ENCODE assay signal across 1 cellular context in genomic region chr1:46718727-46719622, GRCh38.
TF ChIP-seq lines count a peak whose summit lies in the region.

Gene EFCAB14 (minus strand): TSS chr1:46719114. CDS start chr1:46718087, 1,027 bp downstream.

TF ChIP-seq in HepG2, 621 proteins besides CTCF, POLR2A, EP300 and RAD21 (continued from another document and continues in another):
- TF ChIP-seq THAP8 (CRISPR knock-in tag; IDR thresholded peaks at IDR 0.05; ENCODE audit: borderline replicate concordance), result no peak
- TF ChIP-seq SALL1 (CRISPR knock-in tag; IDR thresholded peaks at IDR 0.05), result peak; percentile 80
- TF ChIP-seq ZNF607 (CRISPR knock-in tag; IDR thresholded peaks at IDR 0.05; ENCODE audit: borderline replicate concordance), result no peak
- peak; percentile 81 for TF ChIP-seq YEATS4 (CRISPR knock-in tag; IDR thresholded peaks at IDR 0.05; ENCODE audit: borderline replicate concordance)
- TF ChIP-seq, protein P1, sequence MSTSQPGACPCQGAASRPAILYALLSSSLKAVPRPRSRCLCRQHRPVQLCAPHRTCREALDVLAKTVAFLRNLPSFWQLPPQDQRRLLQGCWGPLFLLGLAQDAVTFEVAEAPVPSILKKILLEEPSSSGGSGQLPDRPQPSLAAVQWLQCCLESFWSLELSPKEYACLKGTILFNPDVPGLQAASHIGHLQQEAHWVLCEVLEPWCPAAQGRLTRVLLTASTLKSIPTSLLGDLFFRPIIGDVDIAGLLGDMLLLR (CRISPR knock-in tag; IDR thresholded peaks at IDR 0.05), result no peak
- no peak for TF ChIP-seq PRDM10 (CRISPR knock-in tag; IDR thresholded peaks at IDR 0.05; ENCODE audit: low read depth)
- TF ChIP-seq SNAPC2 (CRISPR knock-in tag; IDR thresholded peaks at IDR 0.05), result no peak
- TF ChIP-seq, protein P2, sequence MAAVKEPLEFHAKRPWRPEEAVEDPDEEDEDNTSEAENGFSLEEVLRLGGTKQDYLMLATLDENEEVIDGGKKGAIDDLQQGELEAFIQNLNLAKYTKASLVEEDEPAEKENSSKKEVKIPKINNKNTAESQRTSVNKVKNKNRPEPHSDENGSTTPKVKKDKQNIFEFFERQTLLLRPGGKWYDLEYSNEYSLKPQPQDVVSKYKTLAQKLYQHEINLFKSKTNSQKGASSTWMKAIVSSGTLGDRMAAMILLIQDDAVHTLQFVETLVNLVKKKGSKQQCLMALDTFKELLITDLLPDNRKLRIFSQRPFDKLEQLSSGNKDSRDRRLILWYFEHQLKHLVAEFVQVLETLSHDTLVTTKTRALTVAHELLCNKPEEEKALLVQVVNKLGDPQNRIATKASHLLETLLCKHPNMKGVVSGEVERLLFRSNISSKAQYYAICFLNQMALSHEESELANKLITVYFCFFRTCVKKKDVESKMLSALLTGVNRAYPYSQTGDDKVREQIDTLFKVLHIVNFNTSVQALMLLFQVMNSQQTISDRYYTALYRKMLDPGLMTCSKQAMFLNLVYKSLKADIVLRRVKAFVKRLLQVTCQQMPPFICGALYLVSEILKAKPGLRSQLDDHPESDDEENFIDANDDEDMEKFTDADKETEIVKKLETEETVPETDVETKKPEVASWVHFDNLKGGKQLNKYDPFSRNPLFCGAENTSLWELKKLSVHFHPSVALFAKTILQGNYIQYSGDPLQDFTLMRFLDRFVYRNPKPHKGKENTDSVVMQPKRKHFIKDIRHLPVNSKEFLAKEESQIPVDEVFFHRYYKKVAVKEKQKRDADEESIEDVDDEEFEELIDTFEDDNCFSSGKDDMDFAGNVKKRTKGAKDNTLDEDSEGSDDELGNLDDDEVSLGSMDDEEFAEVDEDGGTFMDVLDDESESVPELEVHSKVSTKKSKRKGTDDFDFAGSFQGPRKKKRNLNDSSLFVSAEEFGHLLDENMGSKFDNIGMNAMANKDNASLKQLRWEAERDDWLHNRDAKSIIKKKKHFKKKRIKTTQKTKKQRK (IDR thresholded peaks at IDR 0.05; ENCODE audit: low read length), result no peak
- no peak for TF ChIP-seq ZFP36 (IDR thresholded peaks at IDR 0.05; ENCODE audit: borderline replicate concordance, low read depth, low read length, partially characterized antibody)
- TF ChIP-seq, protein P3, sequence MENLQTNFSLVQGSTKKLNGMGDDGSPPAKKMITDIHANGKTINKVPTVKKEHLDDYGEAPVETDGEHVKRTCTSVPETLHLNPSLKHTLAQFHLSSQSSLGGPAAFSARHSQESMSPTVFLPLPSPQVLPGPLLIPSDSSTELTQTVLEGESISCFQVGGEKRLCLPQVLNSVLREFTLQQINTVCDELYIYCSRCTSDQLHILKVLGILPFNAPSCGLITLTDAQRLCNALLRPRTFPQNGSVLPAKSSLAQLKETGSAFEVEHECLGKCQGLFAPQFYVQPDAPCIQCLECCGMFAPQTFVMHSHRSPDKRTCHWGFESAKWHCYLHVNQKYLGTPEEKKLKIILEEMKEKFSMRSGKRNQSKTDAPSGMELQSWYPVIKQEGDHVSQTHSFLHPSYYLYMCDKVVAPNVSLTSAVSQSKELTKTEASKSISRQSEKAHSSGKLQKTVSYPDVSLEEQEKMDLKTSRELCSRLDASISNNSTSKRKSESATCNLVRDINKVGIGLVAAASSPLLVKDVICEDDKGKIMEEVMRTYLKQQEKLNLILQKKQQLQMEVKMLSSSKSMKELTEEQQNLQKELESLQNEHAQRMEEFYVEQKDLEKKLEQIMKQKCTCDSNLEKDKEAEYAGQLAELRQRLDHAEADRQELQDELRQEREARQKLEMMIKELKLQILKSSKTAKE (CRISPR knock-in tag; IDR thresholded peaks at IDR 0.05; ENCODE audit: borderline replicate concordance), result no peak
- TF ChIP-seq ZNF567 (CRISPR knock-in tag; IDR thresholded peaks at IDR 0.05; ENCODE audit: borderline replicate concordance), result no peak
- TF ChIP-seq ZFP36L1 (CRISPR knock-in tag; IDR thresholded peaks at IDR 0.05), result peak; percentile 60; the same call in 1 of the 2 replicates
- no peak for TF ChIP-seq E2F5 (CRISPR knock-in tag; conservative IDR thresholded peaks at IDR 0.05)
- TF ChIP-seq KLF12 (CRISPR knock-in tag; IDR thresholded peaks at IDR 0.05; ENCODE audit: borderline replicate concordance), result peak; percentile 97
- no peak for TF ChIP-seq POLR2AphosphoS2 (IDR thresholded peaks at IDR 0.05; ENCODE audit: low read depth, low read length)
- TF ChIP-seq ZNF605 (CRISPR knock-in tag; IDR thresholded peaks at IDR 0.05), result no peak
- TF ChIP-seq, protein P4, sequence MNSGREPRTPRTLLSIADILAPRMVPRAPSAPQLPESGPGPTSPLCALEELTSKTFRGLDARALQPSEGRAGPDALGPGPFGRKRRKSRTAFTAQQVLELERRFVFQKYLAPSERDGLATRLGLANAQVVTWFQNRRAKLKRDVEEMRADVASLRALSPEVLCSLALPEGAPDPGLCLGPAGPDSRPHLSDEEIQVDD (CRISPR knock-in tag; IDR thresholded peaks at IDR 0.05; ENCODE audit: borderline replicate concordance), result no peak
- no peak for TF ChIP-seq THYN1 (CRISPR knock-in tag; IDR thresholded peaks at IDR 0.05; ENCODE audit: borderline replicate concordance, low read depth)
- 0 out of 2 replicates have a peak, but pooled peaks have one; percentile 36 for TF ChIP-seq KDM3A (CRISPR knock-in tag; IDR thresholded peaks at IDR 0.05; ENCODE audit: low read depth)
- no peak for TF ChIP-seq HMG20B (CRISPR knock-in tag; conservative IDR thresholded peaks at IDR 0.05)
- TF ChIP-seq ARNT2 (CRISPR knock-in tag; IDR thresholded peaks at IDR 0.05; ENCODE audit: low read depth), result peak; percentile 82
- TF ChIP-seq ZNF432 (CRISPR knock-in tag; IDR thresholded peaks at IDR 0.05; ENCODE audit: borderline replicate concordance), result no peak
- no peak for TF ChIP-seq ZNF556 (CRISPR knock-in tag; IDR thresholded peaks at IDR 0.05; ENCODE audit: borderline replicate concordance)
- peak; percentile 74; the same call in 1 of the 2 replicates for TF ChIP-seq IRF9 (CRISPR knock-in tag; IDR thresholded peaks at IDR 0.05; ENCODE audit: borderline replicate concordance)
- peak; percentile 61 for TF ChIP-seq FOSL2 (CRISPR knock-in tag; IDR thresholded peaks at IDR 0.05)
- no peak for TF ChIP-seq ZNF124 (CRISPR knock-in tag; IDR thresholded peaks at IDR 0.05)
- TF ChIP-seq ZNF350 (CRISPR knock-in tag; IDR thresholded peaks at IDR 0.05; ENCODE audit: borderline replicate concordance, low read depth), result peak; percentile 28; the same call in 1 of the 2 replicates
- TF ChIP-seq ZNF343 (CRISPR knock-in tag; IDR thresholded peaks at IDR 0.05), result peak; percentile 20; the same call in 1 of the 2 replicates
- no peak for TF ChIP-seq GTF2F1 (IDR thresholded peaks at IDR 0.05; ENCODE audit: low read length)
- TF ChIP-seq ONECUT2 (CRISPR knock-in tag; IDR thresholded peaks at IDR 0.05), result no peak
- TF ChIP-seq CAMTA2 (CRISPR knock-in tag; IDR thresholded peaks at IDR 0.05; ENCODE audit: borderline replicate concordance), result peak; percentile 82; the same call in 1 of the 2 replicates
- TF ChIP-seq, protein P5, sequence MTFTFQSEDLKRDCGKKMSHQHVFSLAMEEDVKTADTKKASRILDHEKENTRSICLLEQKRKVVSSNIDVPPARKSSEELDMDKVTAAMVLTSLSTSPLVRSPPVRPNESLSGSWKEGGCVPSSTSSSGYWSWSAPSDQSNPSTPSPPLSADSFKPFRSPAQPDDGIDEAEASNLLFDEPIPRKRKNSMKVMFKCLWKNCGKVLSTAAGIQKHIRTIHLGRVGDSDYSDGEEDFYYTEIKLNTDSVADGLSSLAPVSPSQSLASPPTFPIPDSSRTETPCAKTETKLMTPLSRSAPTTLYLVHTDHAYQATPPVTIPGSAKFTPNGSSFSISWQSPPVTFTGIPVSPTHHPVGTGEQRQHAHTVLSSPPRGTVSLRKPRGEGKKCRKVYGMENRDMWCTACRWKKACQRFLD (CRISPR knock-in tag; IDR thresholded peaks at IDR 0.05; ENCODE audit: borderline replicate concordance), result peak; percentile 51; the same call in 1 of the 2 replicates
- peak; percentile 26; the same call in 1 of the 2 replicates for TF ChIP-seq MYPOP (CRISPR knock-in tag; IDR thresholded peaks at IDR 0.05)
- peak; percentile 66; the same call in 1 of the 2 replicates for TF ChIP-seq DR1 (CRISPR knock-in tag; IDR thresholded peaks at IDR 0.05)
- TF ChIP-seq SKI (IDR thresholded peaks at IDR 0.05; ENCODE audit: partially characterized antibody), result no peak
- no peak for TF ChIP-seq ZNF441 (CRISPR knock-in tag; IDR thresholded peaks at IDR 0.05; ENCODE audit: borderline replicate concordance)
- 0 out of 2 replicates have a peak, but pooled peaks have one; percentile 10 for TF ChIP-seq ZNF629 (CRISPR knock-in tag; conservative IDR thresholded peaks at IDR 0.05)
- TF ChIP-seq ZNF24 (IDR thresholded peaks at IDR 0.05), result no peak
- 0 out of 2 replicates have a peak, but pooled peaks have one; percentile 40 for TF ChIP-seq ZNF839 (CRISPR knock-in tag; IDR thresholded peaks at IDR 0.05; ENCODE audit: borderline replicate concordance)
- TF ChIP-seq ZNF335 (CRISPR knock-in tag; IDR thresholded peaks at IDR 0.05), result no peak; the same call in 1 of the 2 replicates
- TF ChIP-seq, protein P6, sequence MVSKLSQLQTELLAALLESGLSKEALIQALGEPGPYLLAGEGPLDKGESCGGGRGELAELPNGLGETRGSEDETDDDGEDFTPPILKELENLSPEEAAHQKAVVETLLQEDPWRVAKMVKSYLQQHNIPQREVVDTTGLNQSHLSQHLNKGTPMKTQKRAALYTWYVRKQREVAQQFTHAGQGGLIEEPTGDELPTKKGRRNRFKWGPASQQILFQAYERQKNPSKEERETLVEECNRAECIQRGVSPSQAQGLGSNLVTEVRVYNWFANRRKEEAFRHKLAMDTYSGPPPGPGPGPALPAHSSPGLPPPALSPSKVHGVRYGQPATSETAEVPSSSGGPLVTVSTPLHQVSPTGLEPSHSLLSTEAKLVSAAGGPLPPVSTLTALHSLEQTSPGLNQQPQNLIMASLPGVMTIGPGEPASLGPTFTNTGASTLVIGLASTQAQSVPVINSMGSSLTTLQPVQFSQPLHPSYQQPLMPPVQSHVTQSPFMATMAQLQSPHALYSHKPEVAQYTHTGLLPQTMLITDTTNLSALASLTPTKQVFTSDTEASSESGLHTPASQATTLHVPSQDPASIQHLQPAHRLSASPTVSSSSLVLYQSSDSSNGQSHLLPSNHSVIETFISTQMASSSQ (IDR thresholded peaks at IDR 0.05; ENCODE audit: low read depth), result no peak
- TF ChIP-seq, protein P6 (CRISPR knock-in tag; IDR thresholded peaks at IDR 0.05; ENCODE audit: borderline replicate concordance), result peak; percentile 44; the same call in 1 of the 2 replicates
